26 cellular contexts compared by ENCODE assay signal in genomic region chr4:169485084-169485483, GRCh38.
DNase-seq lines count a peak whose midpoint lies in the region; ATAC-seq, FAIRE-seq and TF ChIP-seq lines count a peak whose summit lies in the region.
"Had no signal": no experiment of that assay in that cellular context is flagged by ENCODE, and none has a peak within 500 bp of the region (broad histone marks: within the 10 kb centered on the region; RNA-seq: fewer than 3 reads in every experiment).

No MANE protein-coding gene starts in this region.

- no peak for TF ChIP-seq RAD21 in SK-N-SH (IDR thresholded peaks at IDR 0.05; ENCODE audit: low read length)

- H3K27ac Mint-ChIP-seq in activated naive CD8-positive, alpha-beta T cell treated with anti-CD3 and anti-CD28 coated beads for 36 hours = no peak overlapping the region

- H3F3A ChIP-seq in SK-N-SH (replicated peaks; ENCODE audit: insufficient read depth) = no peaks in the 10 kb centered on the region

- H3K9me3 ChIP-seq in SK-N-SH (no peaks in the 10 kb centered on the region), pancreas (no peaks in the 10 kb centered on the region)
- H3K9me3 ChIP-seq: adrenal gland, neutrophil, suprapubic skin, vagina had no signal

- intact Hi-C loops in pancreas (cut with DNase I) = loop anchor here in 1 of 3 donors (10.0 kb wide), 2 partner anchors 460 to 560 kb away; no protein-coding TSS in a partner anchor

- DNase-seq in Caki2 (ENCODE audit: low read depth) (peak; percentile 38), SK-N-SH (no peak), fibroblast of gingiva (ENCODE audit: low read depth) (peak; percentile 26), pancreas (no peak), NCI-H146 treated with DMSO at 0.1 percent for 48 hours (lab: John Stamatoyannopoulos, UW; ENCODE audit: unreplicated experiment) (no peak), T1000 (lab: John Stamatoyannopoulos, UW) (no peak)
- DNase-seq in activated naive CD8-positive, alpha-beta T cell treated with anti-CD3 and anti-CD28 coated beads for 36 hours = no peak
- DNase-seq: ACHN; activated CD8-positive, alpha-beta memory T cell treated with anti-CD3 and anti-CD28 coated beads, Interleukin-2, amount 50 U/mL, for 48 hours; activated effector memory CD4-positive, alpha-beta T cell treated with anti-CD3 and anti-CD28 coated beads, Interleukin-2, amount 50 U/mL, for 16 hours; adrenal gland; caudate nucleus; heart right ventricle; NCI-H1930; NCI-H226; PC-9; SIG-M5; stimulated activated CD4-positive, alpha-beta T cell treated with anti-CD3 and anti-CD28 coated beads, Interleukin-15, amount 100 ng/mL, for 24 hours; T-helper 1 cell had no signal

- H3K4me2 ChIP-seq in SK-N-SH = no peak overlapping the region

- H3K4me3 Mint-ChIP-seq in activated naive CD8-positive, alpha-beta T cell treated with anti-CD3 and anti-CD28 coated beads for 36 hours = no peak overlapping the region

- in situ Hi-C loops in Caki2 (cut with HindIII; ENCODE audit: low pct_unique_long_range_greater_than_20kb, low sequenced_read_pairs) = no loop called here

- peaks cover 2% of the 10 kb centered on the region for H3K4me1 Mint-ChIP-seq in activated naive CD8-positive, alpha-beta T cell treated with anti-CD3 and anti-CD28 coated beads for 36 hours

- H2AFZ ChIP-seq in SK-N-SH (ENCODE audit: low read depth) = no peak overlapping the region
- H2AFZ ChIP-seq: PC-9 had no signal

- H3K4me1 ChIP-seq in SK-N-SH (ENCODE audit: control insufficient read depth in 1 of 2, insufficient read depth in 2 of 2, low read depth in 1 of 2, low read length in 1 of 2) = 0 out of 4 replicates have a peak, but pooled peaks cover 0 to 3% of the 10 kb centered on the region in 2 experiments
- H3K4me1 ChIP-seq in pancreas = peaks cover 0 to 5% (median 0%) of the 10 kb centered on the region in 3 donors
- H3K4me1 ChIP-seq: adrenal gland, suprapubic skin had no signal

- no peaks in the 10 kb centered on the region for H4K20me1 ChIP-seq in SK-N-SH (ENCODE audit: insufficient read depth)

- ATAC-seq in pancreas (no peak), HG03196 (IDR thresholded peaks at IDR 0.05; ENCODE audit: unreplicated experiment) (no peak)

- H3K9me2 ChIP-seq in SK-N-SH = no peaks in the 10 kb centered on the region

- H3K9me3 Mint-ChIP-seq in activated naive CD8-positive, alpha-beta T cell treated with anti-CD3 and anti-CD28 coated beads for 36 hours = no peaks in the 10 kb centered on the region

- no peaks in the 10 kb centered on the region for H3K27me3 Mint-ChIP-seq in activated naive CD8-positive, alpha-beta T cell treated with anti-CD3 and anti-CD28 coated beads for 36 hours

- H3K79me2 ChIP-seq in SK-N-SH (ENCODE audit: insufficient read depth) = no peaks in the 10 kb centered on the region

- H3K36me3 Mint-ChIP-seq in activated naive CD8-positive, alpha-beta T cell treated with anti-CD3 and anti-CD28 coated beads for 36 hours = peaks cover 14% of the 10 kb centered on the region

- H3K27ac ChIP-seq in SK-N-SH (ENCODE audit: low read depth in 2 of 2, low read length in 1 of 2) (peak overlapping the region in 1 of 2 experiments; percentile 39; a peak in 1 of 4 replicates), pancreas (no peak overlapping the region)
- H3K27ac ChIP-seq: adrenal gland, C4-2B, heart right ventricle, KMS-11, neutrophil, PC-9, suprapubic skin, vagina had no signal

- H3K36me3 ChIP-seq in SK-N-SH (replicated peaks in 1 of 2; ENCODE audit: control insufficient read depth in 1 of 2, insufficient read depth in 2 of 2, low read length in 1 of 2) (peaks cover 0 to 8% of the 10 kb centered on the region in 2 experiments), pancreas (no peaks in the 10 kb centered on the region)
- H3K36me3 ChIP-seq: adrenal gland, neutrophil, suprapubic skin, vagina had no signal

- peak; percentile 34 for FAIRE-seq in pancreas (lab: Jason Lieb, UNC)
- FAIRE-seq: GM12891 had no signal

- TF ChIP-seq CTCF in SK-N-SH (IDR thresholded peaks at IDR 0.05) = no peak
- no peak for TF ChIP-seq CTCF in pancreas (IDR thresholded peaks at IDR 0.05)

- POLR2A ChIA-PET in SK-N-SH (lab: Yijun Ruan, JAX) = no interaction called here

- H3K9ac ChIP-seq in SK-N-SH = no peak overlapping the region
- H3K9ac ChIP-seq: KMS-11 had no signal

- CTCF ChIA-PET in SK-N-SH (lab: Yijun Ruan, JAX) = interaction anchor here (0.6 to 1.8 kb wide), 22 partner anchors 7 to 1059 kb away, joined by 3 to 26 read pairs (median 4); partner anchors contain the start of gene CBR4

- H3K4me3 ChIP-seq in SK-N-SH (ENCODE audit: low read depth in 2 of 2, low read length in 1 of 2) (no peak overlapping the region), pancreas (no peak overlapping the region)
- H3K4me3 ChIP-seq: adrenal gland, heart right ventricle, PC-9, suprapubic skin, vagina had no signal

- H3K27me3 ChIP-seq in SK-N-SH (ENCODE audit: insufficient read depth) = no peaks in the 10 kb centered on the region
- no peaks in the 10 kb centered on the region for H3K27me3 ChIP-seq in pancreas
- H3K27me3 ChIP-seq: adrenal gland, heart right ventricle, neutrophil, suprapubic skin, vagina had no signal

- TF ChIP-seq EP300 in SK-N-SH (IDR thresholded peaks at IDR 0.05; ENCODE audit: borderline replicate concordance in 1 of 2, low read depth in 1 of 2, low read length in 1 of 2) = no peak

TF ChIP-seq in SK-N-SH, 30 proteins besides CTCF, POLR2A, EP300 and RAD21:
- no peak for TF ChIP-seq GATA2 (CRISPR knock-in tag; IDR thresholded peaks at IDR 0.05)
- peak; percentile 22; the same call in 1 of the 2 replicates for TF ChIP-seq PBX3 (IDR thresholded peaks at IDR 0.05)

Comparison
In these comparisons a context has a peak if more than half of its experiments do, and no peak if none do; other contexts are left out.
1. DNase-seq: peak in Caki2 (single experiment) and fibroblast of gingiva (single experiment); none in SK-N-SH (single experiment), pancreas (0 of 6), activated naive CD8-positive, alpha-beta T cell treated with anti-CD3 and anti-CD28 coated beads for 36 hours (single experiment), NCI-H146 treated with DMSO at 0.1 percent for 48 hours (single experiment) and T1000 (single experiment).